8 cellular contexts compared by ENCODE assay signal in genomic region chr20:62808211-62808865, GRCh38. TPM values are rescaled to one million over a fixed set of nuclear protein-coding genes. Genes with fewer than 3 reads are reported as not detected.
A peak's percentile ranks its signal among the peaks of the same experiment; 100 is the strongest.
DNase-seq lines count a peak whose midpoint lies in the region; ATAC-seq, FAIRE-seq and TF ChIP-seq lines count a peak whose summit lies in the region.

No MANE protein-coding gene starts in this region.

- FAIRE-seq in urothelium cell line (lab: Jason Lieb, UNC), result no peak

- TF ChIP-seq RAD21 in HCT116 (IDR thresholded peaks at IDR 0.05; ENCODE audit: low read depth), result no peak; the same call in none of the 2 replicates

- no peak overlapping the region for H3K27ac Mint-ChIP-seq in activated T-helper 2 cell treated with anti-CD3 and anti-CD28 coated beads, Interferon-gamma antibody, Interleukin-2, Interleukin-4, amounts not matched to agents 10 μg/mL and 5 μg/mL and 100 μg/mL, durations not matched to agents 14 hours and 24 hours and 36 hours

- POLR2A ChIA-PET in BJ (lab: Charles Lee) (no interaction called here), HCT116 (lab: Charles Lee) (no interaction called here)

- TF ChIP-seq CTCF in BJ (IDR thresholded peaks at IDR 0.05; ENCODE audit: insufficient read depth, low read depth, low read length), result peak; percentile 96
- peak in 2 of 3 experiments; percentile 88 to 94; a peak in 5 of 6 replicates for TF ChIP-seq CTCF in HCT116 (IDR thresholded peaks at IDR 0.05 in 2 of 3, conservative IDR thresholded peaks at IDR 0.05 in 1 of 3; ENCODE audit: borderline replicate concordance in 1 of 3, insufficient read depth in 1 of 3, low read depth in 2 of 3, low read length in 2 of 3)
- TF ChIP-seq CTCF in fibroblast of villous mesenchyme (IDR thresholded peaks at IDR 0.05; ENCODE audit: insufficient read depth, low read depth, low read length), result peak; percentile 88
- TF ChIP-seq CTCF in ovary (IDR thresholded peaks at IDR 0.05), result peak; percentile 75 to 80 (median 78)

- RAD21 ChIA-PET in HCT116 (lab: Charles Lee; ENCODE audit: low non-redundant PET in 1 of 2, low total read pairs in 2 of 2, uncharacterized antibody in 2 of 2, unreplicated experiment in 2 of 2), result no interaction called here

- H2AFZ ChIP-seq in HCT116 (ENCODE audit: low read depth, low read length, poor library complexity, severe bottlenecking), result no peak overlapping the region

- H3K9me3 Mint-ChIP-seq in activated T-helper 2 cell treated with anti-CD3 and anti-CD28 coated beads, Interferon-gamma antibody, Interleukin-2, Interleukin-4, amounts not matched to agents 10 μg/mL and 5 μg/mL and 100 μg/mL, durations not matched to agents 14 hours and 24 hours and 36 hours, result no peaks in the 10 kb centered on the region

- H3K36me3 ChIP-seq in BJ (ENCODE audit: control insufficient read depth, insufficient read depth, low read length) (peaks cover 46% of the 10 kb centered on the region), HCT116 (ENCODE audit: control insufficient read depth in 1 of 2, insufficient read depth in 2 of 2, low read length in 2 of 2) (peaks cover 24 to 39% of the 10 kb centered on the region in 2 experiments), ovary (no peaks in the 10 kb centered on the region)

- DNase-seq in BJ (ENCODE audit: low read depth) (no peak), HCT116 (ENCODE audit: low read depth, low spot score) (no peak), RPMI7951 (ENCODE audit: low read depth) (peak; percentile 71), fibroblast of villous mesenchyme (ENCODE audit: low read depth) (peak; percentile 65), ovary (peak; percentile 63 to 83 (median 77)), urothelium cell line (ENCODE audit: low spot score) (peak; percentile 86), NCI-H1048 (lab: John Stamatoyannopoulos, UW) (no peak)
- peak; percentile 62 for DNase-seq in activated T-helper 2 cell treated with anti-CD3 and anti-CD28 coated beads, Interferon-gamma antibody, Interleukin-2, Interleukin-4, amounts not matched to agents 10 μg/mL and 5 μg/mL and 100 μg/mL, durations not matched to agents 14 hours and 24 hours and 36 hours (ENCODE audit: low spot score)

- peak overlapping the region; percentile 57 for H3K4me3 Mint-ChIP-seq in activated T-helper 2 cell treated with anti-CD3 and anti-CD28 coated beads, Interferon-gamma antibody, Interleukin-2, Interleukin-4, amounts not matched to agents 10 μg/mL and 5 μg/mL and 100 μg/mL, durations not matched to agents 14 hours and 24 hours and 36 hours (ENCODE audit: low read depth)

- H3K27ac ChIP-seq in HCT116 (ENCODE audit: low read depth, low read length) (peak overlapping the region; percentile 8; the same call in 1 of the 2 replicates), ovary (no peak overlapping the region)

- H4K20me1 ChIP-seq in HCT116 (ENCODE audit: insufficient read depth), result no peaks in the 10 kb centered on the region; the same call in 1 of the 2 replicates

- no peak for TF ChIP-seq POLR2A in HCT116 (IDR thresholded peaks at IDR 0.05; ENCODE audit: borderline replicate concordance, extremely low read depth, insufficient read depth, insufficient read length)
- TF ChIP-seq POLR2A in ovary (IDR thresholded peaks at IDR 0.05), result no peak

- H3K27me3 ChIP-seq in BJ (ENCODE audit: control insufficient read depth, insufficient read depth, low read length) (no peaks in the 10 kb centered on the region), HCT116 (ENCODE audit: insufficient read depth, low read length) (no peaks in the 10 kb centered on the region), ovary (no peaks in the 10 kb centered on the region)

- no peak overlapping the region for H3K9ac ChIP-seq in HCT116 (ENCODE audit: low read length)

- H3K4me1 ChIP-seq in HCT116 (ENCODE audit: control insufficient read depth in 1 of 2, insufficient read depth in 2 of 2, low read length in 2 of 2), result peaks cover 19 to 35% of the 10 kb centered on the region in 2 experiments; a peak in 3 of 4 replicates
- peaks cover 10% of the 10 kb centered on the region for H3K4me1 ChIP-seq in ovary (ENCODE audit: insufficient read depth)

- TF ChIP-seq EP300 in ovary (IDR thresholded peaks at IDR 0.05), result no peak

- H3K9me2 ChIP-seq in HCT116 (ENCODE audit: insufficient read depth), result no peaks in the 10 kb centered on the region

- no TSS peak for BruUV-seq in HCT116 (replicated peaks; lab: Mats Ljungman, UMichigan)

- CTCF ChIA-PET in BJ (lab: Yijun Ruan, JAX) (interaction anchor here (0.7 to 3.2 kb wide), 27 partner anchors 9 to 392 kb away, joined by 3 to 27 read pairs (median 4); partner anchors contain the start of genes COL9A3 and MRGBP), HCT116 (lab: Charles Lee) (interaction anchor here (0.9 to 2.1 kb wide), 3 partner anchors 14 to 166 kb away, joined by 3 to 10 read pairs (median 6); partner anchors contain the start of gene SLCO4A1)

- H3K4me2 ChIP-seq in HCT116 (ENCODE audit: low read length), result no peak overlapping the region

- H3K36me3 Mint-ChIP-seq in activated T-helper 2 cell treated with anti-CD3 and anti-CD28 coated beads, Interferon-gamma antibody, Interleukin-2, Interleukin-4, amounts not matched to agents 10 μg/mL and 5 μg/mL and 100 μg/mL, durations not matched to agents 14 hours and 24 hours and 36 hours (ENCODE audit: low read depth), result peaks cover 45% of the 10 kb centered on the region

- H3K27me3 Mint-ChIP-seq in activated T-helper 2 cell treated with anti-CD3 and anti-CD28 coated beads, Interferon-gamma antibody, Interleukin-2, Interleukin-4, amounts not matched to agents 10 μg/mL and 5 μg/mL and 100 μg/mL, durations not matched to agents 14 hours and 24 hours and 36 hours (ENCODE audit: low read depth), result no peaks in the 10 kb centered on the region

- H3K9me3 ChIP-seq in HCT116 (ENCODE audit: control insufficient read depth in 1 of 2, insufficient read depth in 1 of 2, low read depth in 1 of 2, low read length in 2 of 2) (no peaks in the 10 kb centered on the region), ovary (no peaks in the 10 kb centered on the region)

- H3K79me2 ChIP-seq in HCT116 (ENCODE audit: insufficient read depth, low read length), result peaks cover 59% of the 10 kb centered on the region

- H3K4me1 Mint-ChIP-seq in activated T-helper 2 cell treated with anti-CD3 and anti-CD28 coated beads, Interferon-gamma antibody, Interleukin-2, Interleukin-4, amounts not matched to agents 10 μg/mL and 5 μg/mL and 100 μg/mL, durations not matched to agents 14 hours and 24 hours and 36 hours (ENCODE audit: low read depth), result peaks cover 20% of the 10 kb centered on the region

- ATAC-seq in HCT116, result peak; percentile 68

- WGBS in ovary, 3 donors, result 42 to 43% (median 43%) methylated on average over 20 to 21 of the region's 21 CpGs

- intact Hi-C loops in HCT116 (cut with micrococcal nuclease) (loop anchor here (1.0 to 10.0 kb wide), 2 partner anchors 140 to 504 kb away; partner anchors contain the start of gene ADRM1), ovary (cut with DNase I) (loop anchor here in 2 of 4 donors (5.0 kb wide), 1 partner anchor 141 kb away; no protein-coding TSS in a partner anchor)
- intact Hi-C loops in activated T-helper 2 cell treated with anti-CD3 and anti-CD28 coated beads, Interferon-gamma antibody, Interleukin-2, Interleukin-4, amounts not matched to agents 10 μg/mL and 5 μg/mL and 100 μg/mL, durations not matched to agents 14 hours and 24 hours and 36 hours (cut with micrococcal nuclease), result loop anchor here (1.0 to 5.0 kb wide), 2 partner anchors 191 to 308 kb away; no protein-coding TSS in a partner anchor

- H3K4me3 ChIP-seq in BJ (ENCODE audit: low read depth, low read length) (no peak overlapping the region), HCT116 (replicated peaks in 1 of 2; ENCODE audit: low read depth in 1 of 2, low read length in 2 of 2) (no peak overlapping the region), fibroblast of villous mesenchyme (ENCODE audit: low read depth, low read length) (no peak overlapping the region), ovary (no peak overlapping the region)

RNA-seq across cellular contexts. Expression of gene OGFR, which starts 3.7 kb away (rescaled TPM):
- polyA plus RNA-seq in BJ (2011; rRNA removed) (25.6 and 34.2 TPM in 2 replicates), ovary (10 to 100 TPM; 28.6 to 43.0 TPM)
- 18.9 and 26.4 TPM in 2 replicates for polyA minus RNA-seq in BJ (2011; rRNA and poly(A)+ RNA removed)
- total RNA-seq in HCT116 (2021; ENCODE audit: unreplicated experiment) (73.6 TPM), fibroblast of villous mesenchyme (30.3 and 33.7 TPM in 2 replicates), ovary (10 to 100 TPM; 40.3 to 52.9 (median 45.4) TPM)
- polyA plus RNA-seq in HCT116 (2012), result 59.4 and 59.5 TPM in 2 replicates
- total RNA-seq in RPMI7951 (2014; rRNA removed; shearing (Covaris generic)), result 47.6 and 73.5 TPM in 2 replicates
- total RNA-seq in activated T-helper 2 cell treated with anti-CD3 and anti-CD28 coated beads, Interferon-gamma antibody, Interleukin-2, Interleukin-4, amounts not matched to agents 10 μg/mL and 5 μg/mL and 100 μg/mL, durations not matched to agents 14 hours and 24 hours and 36 hours, result 54.3 and 55.7 TPM in 2 replicates

RNA-seq across cellular contexts. Expression of gene COL9A3, which starts 8.5 kb away (rescaled TPM):
- polyA plus RNA-seq in BJ (2011; rRNA removed) (0.21 and 0.34 TPM in 2 replicates), ovary (1 to 10 TPM in 1 of 2 donors, under 1 TPM in 1; 0.65 to 3.0 TPM)
- not detected in 2 replicates for polyA minus RNA-seq in BJ (2011; rRNA and poly(A)+ RNA removed)
- total RNA-seq in HCT116 (2021; ENCODE audit: unreplicated experiment) (29.7 TPM), fibroblast of villous mesenchyme (under 0.01 and 0.43 TPM in 2 replicates), ovary (1 to 10 TPM in 5 of 7 donors, under 1 TPM in 1, not detected in 1; 0.83 to 2.6 (median 1.6) TPM)
- polyA plus RNA-seq in HCT116 (2012), result 15.9 and 20.7 TPM in 2 replicates
- total RNA-seq in RPMI7951 (2014; rRNA removed; shearing (Covaris generic)), result 4.1 and 5.9 TPM in 2 replicates
- 0.27 and 0.32 TPM in 2 replicates for total RNA-seq in activated T-helper 2 cell treated with anti-CD3 and anti-CD28 coated beads, Interferon-gamma antibody, Interleukin-2, Interleukin-4, amounts not matched to agents 10 μg/mL and 5 μg/mL and 100 μg/mL, durations not matched to agents 14 hours and 24 hours and 36 hours

RNA-seq across cellular contexts. Expression of gene MRGBP, which starts 12.1 kb away (rescaled TPM):
- polyA plus RNA-seq in BJ (2011; rRNA removed), result 13.5 and 15.3 TPM in 2 replicates
- polyA minus RNA-seq in BJ (2011; rRNA and poly(A)+ RNA removed), result 8.6 and 10.5 TPM in 2 replicates
- total RNA-seq in HCT116 (2021; ENCODE audit: unreplicated experiment), result 33.8 TPM
- polyA plus RNA-seq in HCT116 (2012), result 28.7 and 30.0 TPM in 2 replicates
- 44.7 and 58.5 TPM in 2 replicates for total RNA-seq in RPMI7951 (2014; rRNA removed; shearing (Covaris generic))
- 17.9 and 18.2 TPM in 2 replicates for total RNA-seq in activated T-helper 2 cell treated with anti-CD3 and anti-CD28 coated beads, Interferon-gamma antibody, Interleukin-2, Interleukin-4, amounts not matched to agents 10 μg/mL and 5 μg/mL and 100 μg/mL, durations not matched to agents 14 hours and 24 hours and 36 hours
- 22.2 and 23.7 TPM in 2 replicates for total RNA-seq in fibroblast of villous mesenchyme
- 10 to 100 TPM in 5 of 7 donors, 1 to 10 TPM in 2; 7.9 to 15.2 (median 12.6) TPM for total RNA-seq in ovary
- polyA plus RNA-seq in ovary, result 10 to 100 TPM in 1 of 2 donors, 1 to 10 TPM in 1; 6.2 to 11.3 TPM

RNA-seq across cellular contexts. Expression of gene TCFL5, which starts 53.3 kb away (rescaled TPM):
- polyA plus RNA-seq in BJ (2011; rRNA removed) (8.5 and 12.2 TPM in 2 replicates), ovary (10 to 100 TPM in 1 of 2 donors, 1 to 10 TPM in 1; 8.1 to 10.5 TPM)
- polyA minus RNA-seq in BJ (2011; rRNA and poly(A)+ RNA removed), result 3.6 and 4.3 TPM in 2 replicates
- total RNA-seq in HCT116 (2021; ENCODE audit: unreplicated experiment) (20.4 TPM), fibroblast of villous mesenchyme (12.6 and 19.0 TPM in 2 replicates), ovary (10 to 100 TPM in 5 of 7 donors, 1 to 10 TPM in 2; 8.5 to 17.9 (median 15.0) TPM)
- polyA plus RNA-seq in HCT116 (2012), result 8.9 and 10.9 TPM in 2 replicates
- 13.7 and 16.2 TPM in 2 replicates for total RNA-seq in RPMI7951 (2014; rRNA removed; shearing (Covaris generic))
- 5.7 and 7.1 TPM in 2 replicates for total RNA-seq in activated T-helper 2 cell treated with anti-CD3 and anti-CD28 coated beads, Interferon-gamma antibody, Interleukin-2, Interleukin-4, amounts not matched to agents 10 μg/mL and 5 μg/mL and 100 μg/mL, durations not matched to agents 14 hours and 24 hours and 36 hours

Comparison
In these comparisons a context has a peak if more than half of its experiments do, and no peak if none do; other contexts are left out.
1. DNase-seq: peak in RPMI7951 (single experiment), activated T-helper 2 cell treated with anti-CD3 and anti-CD28 coated beads, Interferon-gamma antibody, Interleukin-2, Interleukin-4, amounts not matched to agents 10 μg/mL and 5 μg/mL and 100 μg/mL, durations not matched to agents 14 hours and 24 hours and 36 hours (single experiment), fibroblast of villous mesenchyme (single experiment), ovary (5 of 5) and urothelium cell line (single experiment); none in BJ (single experiment), HCT116 (single experiment) and NCI-H1048 (single experiment).
2. Peak in every context shown above with its lines, with median percentiles within 50 percentile points of each other: CTCF ChIP-seq.